In genomic region chr10:45253183-45253914, GRCh38 we compare ENCODE assay signal across 11 cellular contexts.
DNase-seq lines count a peak whose midpoint lies in the region; ATAC-seq and TF ChIP-seq lines count a peak whose summit lies in the region.
"Had no signal": no experiment of that assay in that cellular context is flagged by ENCODE, and none has a peak within 500 bp of the region (broad histone marks: within the 10 kb centered on the region; RNA-seq: fewer than 3 reads in every experiment).

No MANE protein-coding gene starts in this region.

- intact Hi-C loops in Calu3 (cut with micrococcal nuclease; ENCODE audit: unreplicated experiment), result loop anchor here (5.0 to 10.0 kb wide), 2 partner anchors 124 to 471 kb away; partner anchors contain the start of gene WASHC2C

- DNase-seq in germinal center (ENCODE audit: low spot score) (peak; percentile 10), SW 1271 (lab: John Stamatoyannopoulos, UW) (no peak), putamen (ENCODE audit: low spot score) (no peak), Calu3 (no peak)
- DNase-seq: brain microvascular endothelial cell; DMS53; nucleus accumbens; stimulated activated CD4-positive, alpha-beta T cell treated with anti-CD3 and anti-CD28 coated beads, Interleukin-2, amount 100 ng/mL, for 24 hours had no signal

- TF ChIP-seq CTCF in Calu3 (IDR thresholded peaks at IDR 0.05; ENCODE audit: unreplicated experiment), result no peak

- CTCF ChIA-PET in Calu3 (lab: Charles Lee), result no interaction called here

- H3K4me3 Mint-ChIP-seq in Calu3 (ENCODE audit: low read depth, unreplicated experiment), result no peak overlapping the region

- no peak overlapping the region for H3K27ac Mint-ChIP-seq in Calu3 (ENCODE audit: unreplicated experiment)

- no TSS peak for BruUV-seq in Calu3 (replicated peaks; lab: Mats Ljungman, UMichigan)

- no peaks in the 10 kb centered on the region for H3K36me3 Mint-ChIP-seq in Calu3 (ENCODE audit: insufficient read depth, unreplicated experiment)

- ATAC-seq in GM18520 (IDR thresholded peaks at IDR 0.05; ENCODE audit: unreplicated experiment) (peak; percentile 51), GM19455 (IDR thresholded peaks at IDR 0.05; ENCODE audit: unreplicated experiment) (peak; percentile 53), HG03039 (IDR thresholded peaks at IDR 0.05; ENCODE audit: unreplicated experiment) (peak; percentile 74)

- peaks cover 14% of the 10 kb centered on the region for H3K27me3 Mint-ChIP-seq in Calu3 (ENCODE audit: unreplicated experiment)

- H3K9me3 Mint-ChIP-seq in Calu3 (ENCODE audit: low read depth, unreplicated experiment), result no peaks in the 10 kb centered on the region

- H3K4me1 Mint-ChIP-seq in Calu3 (ENCODE audit: low read depth, unreplicated experiment), result no peaks in the 10 kb centered on the region
